In genomic region chr14:54170301-54170700, GRCh38 we compare ENCODE assay signal across 16 cellular contexts.
DNase-seq lines count a peak whose midpoint lies in the region; ATAC-seq and TF ChIP-seq lines count a peak whose summit lies in the region.
"Had no signal": no experiment of that assay in that cellular context is flagged by ENCODE, and none has a peak within 500 bp of the region (broad histone marks: within the 10 kb centered on the region; RNA-seq: fewer than 3 reads in every experiment).

No MANE protein-coding gene starts in this region.

- TF ChIP-seq CTCF in PC-9 (conservative IDR thresholded peaks at IDR 0.05), result no peak

- POLR2A ChIA-PET in PC-9 (lab: Charles Lee; ENCODE audit: unreplicated experiment), result interaction anchor here (0.6 to 0.7 kb wide), 5 partner anchors 63 to 1268 kb away, joined by 3 to 5 read pairs (median 4); no protein-coding TSS in a partner anchor

- H3K27ac ChIP-seq in right cardiac atrium (ENCODE audit: low read length) (no peak overlapping the region), PC-9 (peak overlapping the region; percentile 78)
- H3K27ac ChIP-seq: KMS-11, SJSA1 had no signal

- H3K9me3 ChIP-seq in right cardiac atrium (ENCODE audit: control insufficient read depth, low read length) (no peaks in the 10 kb centered on the region), PC-9 (ENCODE audit: insufficient read depth, low read depth) (no peaks in the 10 kb centered on the region)
- H3K9me3 ChIP-seq: SJSA1 had no signal

- BruUV-seq in PC-9 (replicated peaks; lab: Mats Ljungman, UMichigan), result no TSS peak

- peaks cover 21% of the 10 kb centered on the region for H3F3A ChIP-seq in PC-9 (ENCODE audit: insufficient read depth, low read depth)

- H3K4me3 ChIP-seq in right cardiac atrium (ENCODE audit: low read length) (no peak overlapping the region), PC-9 (no peak overlapping the region)
- H3K4me3 ChIP-seq: SJSA1 had no signal

- H3K4me1 ChIP-seq in right cardiac atrium (ENCODE audit: control insufficient read depth, insufficient read depth, low read length) (peaks cover 2% of the 10 kb centered on the region), PC-9 (replicated peaks; ENCODE audit: insufficient read depth) (peaks cover 33% of the 10 kb centered on the region)
- H3K4me1 ChIP-seq: SJSA1 had no signal

- H3K36me3 ChIP-seq in PC-9 (ENCODE audit: low read depth), result no peaks in the 10 kb centered on the region
- H3K36me3 ChIP-seq: SJSA1 had no signal

- H2AFZ ChIP-seq in PC-9, result no peak overlapping the region

- 0 out of 2 replicates have a peak overlapping the region, but pooled peaks have one; percentile 57 for H3K4me2 ChIP-seq in PC-9
- H3K4me2 ChIP-seq: KMS-11 had no signal

- no peaks in the 10 kb centered on the region for H4K20me1 ChIP-seq in PC-9 (ENCODE audit: insufficient read depth)

- H3K9me2 ChIP-seq in PC-9 (ENCODE audit: insufficient read depth), result no peaks in the 10 kb centered on the region

- no peaks in the 10 kb centered on the region for H3K79me2 ChIP-seq in PC-9 (ENCODE audit: low read depth)

- ATAC-seq in left ventricle myocardium superior (peak; percentile 42), right cardiac atrium (no peak), HG02763 (IDR thresholded peaks at IDR 0.05; ENCODE audit: unreplicated experiment) (no peak)

- CTCF ChIA-PET in PC-9 (lab: Charles Lee), result interaction anchor here (0.8 to 1.2 kb wide), 3 partner anchors 213 to 227 kb away, joined by 3 read pairs; partner anchors contain the start of gene BMP4

- intact Hi-C loops in left ventricle myocardium superior (cut with micrococcal nuclease) (loop anchor here (5.0 kb wide), 1 partner anchor 628 kb away; no protein-coding TSS in a partner anchor), right cardiac atrium (cut with DNase I) (loop anchor here in 3 of 4 donors (5.0 to 10.0 kb wide), 3 partner anchors 157 to 636 kb away; partner anchors contain the start of gene BMP4 (in 2 of the 3)), PC-9 (cut with micrococcal nuclease; ENCODE audit: unreplicated experiment) (loop anchor here (5.0 to 10.0 kb wide), 2 partner anchors 328 to 716 kb away; no protein-coding TSS in a partner anchor)

- DNase-seq in left ventricle myocardium superior (no peak), right cardiac atrium (no peak), PC-9 (no peak), glomerular visceral epithelial cell (ENCODE audit: extremely low spot score) (peak; percentile 18), MV-4-11 (lab: John Stamatoyannopoulos, UW) (no peak), KG1 (lab: John Stamatoyannopoulos, UW) (no peak), HuH-7.5 (ENCODE audit: low spot score) (no peak)
- DNase-seq: C1 segment of cervical spinal cord; NCI-H1105 treated with DMSO at 0.1 percent for 48 hours; NCI-H187; NCI-H345; NCI-H526; NK-92 treated with Interleukin-12 subunit alpha and Interleukin-12 subunit beta, amount 100 ng/mL, for 24 hours had no signal

- H3K27me3 ChIP-seq in right cardiac atrium (ENCODE audit: control insufficient read depth, insufficient read depth) (no peaks in the 10 kb centered on the region), PC-9 (ENCODE audit: insufficient read depth, low read depth) (no peaks in the 10 kb centered on the region)
- H3K27me3 ChIP-seq: SJSA1 had no signal
